In the genomic region with DNA sequence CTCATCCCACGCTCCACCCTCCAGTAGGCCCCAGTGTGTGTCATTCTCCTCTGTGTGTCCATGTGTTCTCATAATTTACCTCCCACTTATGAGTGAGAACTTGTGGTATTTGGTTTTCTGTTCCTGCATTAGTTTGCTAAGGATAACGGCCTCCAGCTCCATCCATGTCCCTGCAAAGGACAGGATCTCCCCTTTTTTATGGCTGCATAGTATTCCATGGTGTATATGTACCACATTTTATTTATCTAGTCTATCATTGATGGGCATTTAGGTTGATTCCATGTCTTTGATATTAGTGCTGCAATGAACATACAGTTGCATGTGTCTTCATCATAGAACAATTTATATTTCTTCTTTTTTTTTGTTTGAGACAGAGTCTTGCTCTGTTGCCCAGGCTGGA, we compare ENCODE assay signal across 7 cellular contexts. TPM values are rescaled to one million over a fixed set of nuclear protein-coding genes. Genes with fewer than 3 reads are reported as not detected.
"Had no signal": no experiment of that assay in that cellular context is flagged by ENCODE, and none has a peak within 500 bp of the region (broad histone marks: within the 10 kb centered on the region; RNA-seq: fewer than 3 reads in every experiment).

No MANE protein-coding gene starts in this region.

RNA-seq across cellular contexts. Expression of a gene that starts 24.1 kb away (rescaled TPM):
- total RNA-seq: stomach, temporal lobe, thoracic aorta, transverse colon, ureter, urinary bladder, vagina had no signal
